Comparison of ENCODE assay signal across 16 cellular contexts in the genomic region with DNA sequence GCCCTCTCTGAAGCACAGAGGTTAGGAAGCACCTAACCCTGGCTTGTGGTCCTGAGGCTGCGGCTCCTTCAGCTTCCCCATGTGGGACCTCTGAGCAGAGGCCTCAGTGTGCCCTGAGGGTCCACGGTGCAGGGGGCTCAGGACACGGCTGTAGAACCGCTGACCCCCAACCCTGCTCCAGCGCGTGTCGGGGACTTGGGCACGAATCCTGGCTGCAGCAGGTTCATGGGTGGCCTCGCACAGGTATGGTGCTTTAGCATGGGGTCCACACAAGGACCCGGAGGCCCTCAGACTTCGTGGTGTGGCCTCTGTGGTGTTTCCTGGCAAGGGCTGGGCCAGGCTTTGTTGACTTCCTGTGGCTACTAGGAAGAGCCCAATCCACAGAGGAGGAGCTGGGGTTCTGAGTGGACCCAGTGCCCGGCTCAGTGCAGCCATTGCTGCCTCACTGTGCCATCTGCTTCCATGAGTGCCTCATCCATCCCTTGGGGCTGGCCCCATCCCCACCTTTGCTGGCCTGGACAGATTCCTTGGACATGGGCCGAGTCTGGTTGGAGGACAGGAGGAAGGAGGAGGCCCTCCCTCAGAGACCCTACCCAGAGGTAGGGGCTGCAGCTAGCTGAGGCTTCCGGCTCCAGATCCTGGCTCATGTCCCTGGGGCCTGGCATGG. TPM values are rescaled to one million over a fixed set of nuclear protein-coding genes. Genes with fewer than 3 reads are reported as not detected.
DNase-seq lines count a peak whose midpoint lies in the region; ATAC-seq, FAIRE-seq and TF ChIP-seq lines count a peak whose summit lies in the region.
"Had no signal": no experiment of that assay in that cellular context is flagged by ENCODE, and none has a peak within 500 bp of the region (broad histone marks: within the 10 kb centered on the region; RNA-seq: fewer than 3 reads in every experiment).

No MANE protein-coding gene starts in this region.

- H3K4me1 ChIP-seq in PC-3 (ENCODE audit: insufficient read depth, low read length) (0 out of 2 replicates have a peak, but pooled peaks cover 3% of the 10 kb centered on the region), body of pancreas (peaks cover 18% of the 10 kb centered on the region), HepG2 (ENCODE audit: insufficient read depth, low read length) (no peaks in the 10 kb centered on the region; the same call in 1 of the 2 replicates)

- peaks cover 99% of the 10 kb centered on the region for H3K36me3 Mint-ChIP-seq in stimulated activated effector memory CD8-positive, alpha-beta T cell treated with anti-CD3 and anti-CD28 coated beads, Interleukin-12 subunit alpha, Interleukin-12 subunit beta, amount 100 ng/mL, for 72 hours

- TF ChIP-seq CTCF in PC-3 (conservative IDR thresholded peaks at IDR 0.05; ENCODE audit: low read depth, low read length) = no peak
- TF ChIP-seq CTCF in body of pancreas (IDR thresholded peaks at IDR 0.05) = no peak
- TF ChIP-seq CTCF in HepG2 (CRISPR knock-in tag; IDR thresholded peaks at IDR 0.05) = no peak

- H3K36me3 ChIP-seq in PC-3 (ENCODE audit: low read depth, low read length) = no peaks in the 10 kb centered on the region
- peaks cover 0 to 3% of the 10 kb centered on the region in 2 donors for H3K36me3 ChIP-seq in body of pancreas (replicated peaks in 1 of 2; ENCODE audit: insufficient read depth in 1 of 2, low read depth in 2 of 2)
- peaks cover 11 to 13% of the 10 kb centered on the region in 2 experiments; a peak in 4 of 5 replicates for H3K36me3 ChIP-seq in HepG2 (replicated peaks in 1 of 2; ENCODE audit: control insufficient read depth in 1 of 2, insufficient read depth in 2 of 2, low read length in 2 of 2)

- no peaks in the 10 kb centered on the region for H3F3A ChIP-seq in PC-3 (ENCODE audit: low read length, unreplicated experiment)

- H3K4me3 ChIP-seq in PC-3 (ENCODE audit: low read length) (no peak overlapping the region), body of pancreas (no peak overlapping the region), HepG2 (replicated peaks in 1 of 3; ENCODE audit: insufficient read depth in 1 of 3, low read depth in 2 of 3, low read length in 3 of 3) (no peak overlapping the region)
- H3K4me3 ChIP-seq: lung had no signal

- H3K4me3 Mint-ChIP-seq in stimulated activated effector memory CD8-positive, alpha-beta T cell treated with anti-CD3 and anti-CD28 coated beads, Interleukin-12 subunit alpha, Interleukin-12 subunit beta, amount 100 ng/mL, for 72 hours = no peak overlapping the region
- H3K4me3 Mint-ChIP-seq: activated CD4-positive, alpha-beta memory T cell treated with anti-CD3 and anti-CD28 coated beads, Interleukin-2, amount 10 ng/mL, durations not matched to agents 7 days and 5 days; activated T-helper 1 cell treated with anti-CD3 and anti-CD28 coated beads, Interleukin-12 subunit alpha, Interleukin-12 subunit beta, Interleukin-2, Interleukin-4 antibody, amounts not matched to agents 30 ng/mL and 10 ng/mL and 1 ng/mL, durations not matched to agents 14 hours and 24 hours and 36 hours had no signal

- H3K9me3 Mint-ChIP-seq in stimulated activated effector memory CD8-positive, alpha-beta T cell treated with anti-CD3 and anti-CD28 coated beads, Interleukin-12 subunit alpha, Interleukin-12 subunit beta, amount 100 ng/mL, for 72 hours = no peaks in the 10 kb centered on the region
- H3K9me3 Mint-ChIP-seq: activated CD4-positive, alpha-beta memory T cell treated with anti-CD3 and anti-CD28 coated beads, Interleukin-2, amount 10 ng/mL, durations not matched to agents 7 days and 5 days; activated T-helper 1 cell treated with anti-CD3 and anti-CD28 coated beads, Interleukin-12 subunit alpha, Interleukin-12 subunit beta, Interleukin-2, Interleukin-4 antibody, amounts not matched to agents 30 ng/mL and 10 ng/mL and 1 ng/mL, durations not matched to agents 14 hours and 24 hours and 36 hours had no signal

- no peak overlapping the region for H3K27ac ChIP-seq in PC-3 (ENCODE audit: low read length)
- H3K27ac ChIP-seq in body of pancreas = peak overlapping the region; percentile 62 to 83 (median 80)
- H3K27ac ChIP-seq in HepG2 (ENCODE audit: extremely low read length, insufficient read depth, low read length) = peak overlapping the region; percentile 27

- H3K4me2 ChIP-seq in PC-3 (ENCODE audit: low read length) (no peak overlapping the region), HepG2 (ENCODE audit: low read depth, low read length) (no peak overlapping the region)

- intact Hi-C loops in PC-3 (cut with micrococcal nuclease) = no loop called here
- intact Hi-C loops in body of pancreas (cut with DNase I) = no loop called here
- intact Hi-C loops in HepG2 (cut with micrococcal nuclease; ENCODE audit: unreplicated experiment) = no loop called here

- no peak overlapping the region for H3K9ac ChIP-seq in PC-3 (ENCODE audit: low read length)
- H3K9ac ChIP-seq in HepG2 (ENCODE audit: insufficient read depth, low read depth, low read length) = no peak overlapping the region

- H3K27me3 ChIP-seq in PC-3 (ENCODE audit: low read length) (no peaks in the 10 kb centered on the region), body of pancreas (no peaks in the 10 kb centered on the region), HepG2 (ENCODE audit: control insufficient read depth in 1 of 2, insufficient read depth in 2 of 2, low read length in 2 of 2) (no peaks in the 10 kb centered on the region; a peak in 1 of 5 replicates)

- no peaks in the 10 kb centered on the region for H3K4me1 Mint-ChIP-seq in stimulated activated effector memory CD8-positive, alpha-beta T cell treated with anti-CD3 and anti-CD28 coated beads, Interleukin-12 subunit alpha, Interleukin-12 subunit beta, amount 100 ng/mL, for 72 hours
- H3K4me1 Mint-ChIP-seq: activated CD4-positive, alpha-beta memory T cell treated with anti-CD3 and anti-CD28 coated beads, Interleukin-2, amount 10 ng/mL, durations not matched to agents 7 days and 5 days had no signal

- POLR2A ChIA-PET in PC-3 (lab: Charles Lee; ENCODE audit: unreplicated experiment) = no interaction called here
- POLR2A ChIA-PET in HepG2 (lab: Yijun Ruan, JAX) = interaction anchor here (2.8 kb wide), 1 partner anchor 10 kb away, joined by 11 read pairs; no protein-coding TSS in a partner anchor

- TF ChIP-seq RAD21 in HepG2 (CRISPR knock-in tag; IDR thresholded peaks at IDR 0.05) = no peak

- ATAC-seq in PC-3 (peak; percentile 13), body of pancreas (peak; percentile 37), HepG2 (peak; percentile 11), HG03571 (IDR thresholded peaks at IDR 0.05; ENCODE audit: unreplicated experiment) (no peak), GM19397 (IDR thresholded peaks at IDR 0.05; ENCODE audit: unreplicated experiment) (no peak)
- ATAC-seq in stimulated activated effector memory CD8-positive, alpha-beta T cell treated with anti-CD3 and anti-CD28 coated beads, Interleukin-12 subunit alpha, Interleukin-12 subunit beta, amount 100 ng/mL, for 72 hours = peak; percentile 26

- CTCF ChIA-PET in PC-3 (lab: Charles Lee) = no interaction called here
- CTCF ChIA-PET in HepG2 (lab: Yijun Ruan, JAX; ENCODE audit: low intra/inter-chr PET ratio, low total read pairs) = no interaction called here

- in situ Hi-C loops in HepG2 (cut with HindIII; ENCODE audit: extremely low pct_ligation_motif_present, low pct_unique_long_range_greater_than_20kb) = no loop called here
- in situ Hi-C loops in G401 (cut with HindIII; ENCODE audit: low sequenced_read_pairs) = no loop called here

- BruUV-seq in PC-3 (replicated peaks; lab: Mats Ljungman, UMichigan) = no TSS peak
- no TSS peak for BruUV-seq in HepG2 (replicated peaks; lab: Mats Ljungman, UMichigan)

- H4K20me1 ChIP-seq in PC-3 (ENCODE audit: low read length) = no peaks in the 10 kb centered on the region
- H4K20me1 ChIP-seq in HepG2 (ENCODE audit: insufficient read depth, low read length) = peaks cover 8% of the 10 kb centered on the region; the same call in 1 of the 2 replicates

- FAIRE-seq in HepG2 (lab: Jason Lieb, UNC) = no peak
- FAIRE-seq: HTR-8/SVneo had no signal

- peaks cover 7% of the 10 kb centered on the region; the same call in 1 of the 2 replicates for H3K79me2 ChIP-seq in PC-3 (ENCODE audit: low read length)
- H3K79me2 ChIP-seq in HepG2 (ENCODE audit: insufficient read depth, low read length) = no peaks in the 10 kb centered on the region

- no peaks in the 10 kb centered on the region for H3K9me2 ChIP-seq in PC-3 (replicated peaks; ENCODE audit: low read length)

- no peak for DNase-seq in PC-3
- no peak for DNase-seq in body of pancreas
- DNase-seq in HepG2 (ENCODE audit: low spot score) = no peak
- DNase-seq in stimulated activated effector memory CD8-positive, alpha-beta T cell treated with anti-CD3 and anti-CD28 coated beads, Interleukin-12 subunit alpha, Interleukin-12 subunit beta, amount 100 ng/mL, for 72 hours (ENCODE audit: low spot score in 2 of 2) = no peak
- DNase-seq in medulla oblongata (ENCODE audit: extremely low spot score) = no peak
- no peak for DNase-seq in G401 (ENCODE audit: low spot score)
- DNase-seq: activated CD4-positive, alpha-beta memory T cell treated with anti-CD3 and anti-CD28 coated beads, Interleukin-2, amount 10 ng/mL, durations not matched to agents 7 days and 5 days; DMS53; NCI-H2081 treated with DMSO at 0.1 percent for 48 hours; stimulated activated CD4-positive, alpha-beta T cell treated with anti-CD3 and anti-CD28 coated beads, Interleukin-12 subunit alpha, Interleukin-12 subunit beta, amount 100 ng/mL, for 4 hours; T1000 had no signal

- H3K9me3 ChIP-seq in PC-3 (ENCODE audit: low read length) = no peaks in the 10 kb centered on the region
- H3K9me3 ChIP-seq in body of pancreas = no peaks in the 10 kb centered on the region
- H3K9me3 ChIP-seq in HepG2 (ENCODE audit: low read length) = no peaks in the 10 kb centered on the region

- TF ChIP-seq POLR2A in body of pancreas (IDR thresholded peaks at IDR 0.05) = no peak
- 0 out of 4 replicates have a peak, but pooled peaks of 1 of the 2 experiments have one; percentile 6 for TF ChIP-seq POLR2A in HepG2 (IDR thresholded peaks at IDR 0.05; ENCODE audit: insufficient read depth in 1 of 2, low read depth in 2 of 2, low read length in 2 of 2)

- 76% methylated on average over 14 of the region's 14 CpGs; no CpG with 5 or more reads in 1 of the 2 donors for whole genome bisulfite sequencing in body of pancreas, 2 donors
- 87% methylated on average over 10 of the region's 14 CpGs for WGBS in HepG2 (ENCODE audit: low lambda C conversion rate)

- H2AFZ ChIP-seq in PC-3 (ENCODE audit: low read length) (no peak overlapping the region), HepG2 (ENCODE audit: low read length) (no peak overlapping the region)

- H3K27ac Mint-ChIP-seq in stimulated activated effector memory CD8-positive, alpha-beta T cell treated with anti-CD3 and anti-CD28 coated beads, Interleukin-12 subunit alpha, Interleukin-12 subunit beta, amount 100 ng/mL, for 72 hours = peak overlapping the region; percentile 82
- H3K27ac Mint-ChIP-seq: activated CD4-positive, alpha-beta memory T cell treated with anti-CD3 and anti-CD28 coated beads, Interleukin-2, amount 10 ng/mL, durations not matched to agents 7 days and 5 days; activated T-helper 1 cell treated with anti-CD3 and anti-CD28 coated beads, Interleukin-12 subunit alpha, Interleukin-12 subunit beta, Interleukin-2, Interleukin-4 antibody, amounts not matched to agents 30 ng/mL and 10 ng/mL and 1 ng/mL, durations not matched to agents 14 hours and 24 hours and 36 hours had no signal

- TF ChIP-seq EP300 in HepG2 (IDR thresholded peaks at IDR 0.05; ENCODE audit: low read depth in 2 of 2, low read length in 2 of 2) = no peak
- no peak for TF ChIP-seq EP300 in HepG2 (CRISPR knock-in tag; IDR thresholded peaks at IDR 0.05; ENCODE audit: borderline replicate concordance)

RNA-seq across cellular contexts. Expression of gene ZBTB7A, which starts 24.5 kb away (rescaled TPM):
- 16.7 and 40.2 TPM in 2 replicates for total RNA-seq in PC-3 (2014; rRNA removed)
- total RNA-seq in body of pancreas = 10 to 100 TPM; 30.9 to 31.3 TPM
- total RNA-seq in HepG2 (2016; rRNA removed; fragmentation: Illumina TruSeq; extraction: Trizol) = 3.5 and 3.6 TPM in 2 replicates
- total RNA-seq in HepG2 (2016; cell fraction: cytosol; rRNA removed; fragmentation: Illumina TruSeq; extraction: Trizol; ENCODE audit: low read depth) = 1.8 TPM in 2 replicates
- 2.7 and 3.2 TPM in 2 replicates for total RNA-seq in HepG2 (2016; cell fraction: insoluble cytoplasmic fraction; rRNA removed; fragmentation: Illumina TruSeq; extraction: Trizol)
- 3.7 and 4.3 TPM in 2 replicates for total RNA-seq in HepG2 (2016; cell fraction: membrane; rRNA removed; fragmentation: Illumina TruSeq; extraction: Trizol)
- 3.0 and 3.1 TPM in 2 replicates for total RNA-seq in HepG2 (2016; cell fraction: nucleus; rRNA removed; fragmentation: Illumina TruSeq; extraction: Trizol)
- 4.0 and 5.5 TPM in 2 replicates for polyA plus RNA-seq in HepG2 (2011; rRNA removed)
- polyA plus RNA-seq in HepG2 (2011; cell fraction: cytosol; rRNA removed) = 2.9 and 4.8 TPM in 2 replicates
- polyA plus RNA-seq in HepG2 (2011; cell fraction: nucleus; rRNA removed) = 23.5 and 34.3 TPM in 2 replicates
- polyA plus RNA-seq in HepG2 (2012) = 4.7 and 6.0 TPM in 2 replicates
- 0.96 and 1.2 TPM in 2 replicates for polyA plus RNA-seq in HepG2 (2016; cell fraction: cytosol; fragmentation: Illumina TruSeq; extraction: Trizol; ENCODE audit: low read depth)
- 4.5 and 4.8 TPM in 2 replicates for polyA plus RNA-seq in HepG2 (2016; cell fraction: insoluble cytoplasmic fraction; fragmentation: Illumina TruSeq; extraction: Trizol; ENCODE audit: low read depth)
- polyA plus RNA-seq in HepG2 (2016; cell fraction: membrane; fragmentation: Illumina TruSeq; extraction: Trizol; ENCODE audit: low read depth) = 2.7 and 3.0 TPM in 2 replicates
- 9.7 and 9.9 TPM in 2 replicates for polyA plus RNA-seq in HepG2 (2016; cell fraction: nucleus; fragmentation: Illumina TruSeq; extraction: Trizol; ENCODE audit: insufficient read depth, low read depth)
- 4.3 and 12.1 TPM in 2 replicates for polyA minus RNA-seq in HepG2 (2011; rRNA and poly(A)+ RNA removed; ENCODE audit: low replicate concordance)
- 9.4 and 10.5 TPM in 2 replicates for polyA minus RNA-seq in HepG2 (2011; cell fraction: cytosol; rRNA and poly(A)+ RNA removed)
- polyA minus RNA-seq in HepG2 (2011; cell fraction: nucleus; rRNA and poly(A)+ RNA removed) = 5.0 and 5.4 TPM in 2 replicates
- total RNA-seq in G401 (2014; rRNA removed; shearing (Covaris generic)) = 12.8 and 13.3 TPM in 2 replicates

RNA-seq across cellular contexts. Expression of gene PIAS4, which starts 34.7 kb away (rescaled TPM):
- 21.0 and 26.5 TPM in 2 replicates for total RNA-seq in PC-3 (2014; rRNA removed)
- 10 to 100 TPM; 12.7 to 17.1 TPM for total RNA-seq in body of pancreas
- total RNA-seq in HepG2 (2016; rRNA removed; fragmentation: Illumina TruSeq; extraction: Trizol) = 20.1 and 22.4 TPM in 2 replicates
- 4.3 and 5.1 TPM in 2 replicates for total RNA-seq in HepG2 (2016; cell fraction: cytosol; rRNA removed; fragmentation: Illumina TruSeq; extraction: Trizol; ENCODE audit: low read depth)
- total RNA-seq in HepG2 (2016; cell fraction: insoluble cytoplasmic fraction; rRNA removed; fragmentation: Illumina TruSeq; extraction: Trizol) = 16.7 and 23.3 TPM in 2 replicates
- 9.8 and 11.2 TPM in 2 replicates for total RNA-seq in HepG2 (2016; cell fraction: membrane; rRNA removed; fragmentation: Illumina TruSeq; extraction: Trizol)
- 9.7 and 15.2 TPM in 2 replicates for total RNA-seq in HepG2 (2016; cell fraction: nucleus; rRNA removed; fragmentation: Illumina TruSeq; extraction: Trizol)
- 8.7 and 9.0 TPM in 2 replicates for polyA plus RNA-seq in HepG2 (2011; rRNA removed)
- 11.2 and 43.1 TPM in 2 replicates for polyA plus RNA-seq in HepG2 (2011; cell fraction: cytosol; rRNA removed)
- 22.4 and 27.4 TPM in 2 replicates for polyA plus RNA-seq in HepG2 (2011; cell fraction: nucleus; rRNA removed)
- 19.1 and 20.7 TPM in 2 replicates for polyA plus RNA-seq in HepG2 (2012)
- polyA plus RNA-seq in HepG2 (2016; cell fraction: cytosol; fragmentation: Illumina TruSeq; extraction: Trizol; ENCODE audit: low read depth) = 3.3 and 3.5 TPM in 2 replicates
- polyA plus RNA-seq in HepG2 (2016; cell fraction: insoluble cytoplasmic fraction; fragmentation: Illumina TruSeq; extraction: Trizol; ENCODE audit: low read depth) = 18.2 and 33.3 TPM in 2 replicates
- polyA plus RNA-seq in HepG2 (2016; cell fraction: membrane; fragmentation: Illumina TruSeq; extraction: Trizol; ENCODE audit: low read depth) = 5.6 and 5.9 TPM in 2 replicates
- 36.3 and 39.1 TPM in 2 replicates for polyA plus RNA-seq in HepG2 (2016; cell fraction: nucleus; fragmentation: Illumina TruSeq; extraction: Trizol; ENCODE audit: insufficient read depth, low read depth)
- polyA minus RNA-seq in HepG2 (2011; rRNA and poly(A)+ RNA removed; ENCODE audit: low replicate concordance) = 12.2 and 13.9 TPM in 2 replicates
- polyA minus RNA-seq in HepG2 (2011; cell fraction: cytosol; rRNA and poly(A)+ RNA removed) = 5.1 and 7.7 TPM in 2 replicates
- 14.5 and 15.1 TPM in 2 replicates for polyA minus RNA-seq in HepG2 (2011; cell fraction: nucleus; rRNA and poly(A)+ RNA removed)
- total RNA-seq in G401 (2014; rRNA removed; shearing (Covaris generic)) = 24.7 and 45.7 TPM in 2 replicates

RNA-seq across cellular contexts. Expression of gene EEF2, which starts 56.9 kb away (rescaled TPM):
- total RNA-seq in PC-3 (2014; rRNA removed) (1,124 and 1,170 TPM in 2 replicates), body of pancreas (1,000 to 10,000 TPM; 1,656 to 1,704 TPM), HepG2 (2016; rRNA removed; fragmentation: Illumina TruSeq; extraction: Trizol) (1,722 and 1,777 TPM in 2 replicates)
- total RNA-seq in HepG2 (2016; cell fraction: cytosol; rRNA removed; fragmentation: Illumina TruSeq; extraction: Trizol; ENCODE audit: low read depth) = 663 and 837 TPM in 2 replicates
- total RNA-seq in HepG2 (2016; cell fraction: insoluble cytoplasmic fraction; rRNA removed; fragmentation: Illumina TruSeq; extraction: Trizol) = 1,312 and 1,845 TPM in 2 replicates
- 2,334 and 2,783 TPM in 2 replicates for total RNA-seq in HepG2 (2016; cell fraction: membrane; rRNA removed; fragmentation: Illumina TruSeq; extraction: Trizol)
- total RNA-seq in HepG2 (2016; cell fraction: nucleus; rRNA removed; fragmentation: Illumina TruSeq; extraction: Trizol) = 709 and 773 TPM in 2 replicates
- polyA plus RNA-seq in HepG2 (2011; rRNA removed) = 1,441 and 1,465 TPM in 2 replicates
- 1,619 and 2,301 TPM in 2 replicates for polyA plus RNA-seq in HepG2 (2011; cell fraction: cytosol; rRNA removed)
- polyA plus RNA-seq in HepG2 (2011; cell fraction: nucleus; rRNA removed) = 945 and 1,058 TPM in 2 replicates
- polyA plus RNA-seq in HepG2 (2012) = 2,825 and 3,817 TPM in 2 replicates
- 660 and 778 TPM in 2 replicates for polyA plus RNA-seq in HepG2 (2016; cell fraction: cytosol; fragmentation: Illumina TruSeq; extraction: Trizol; ENCODE audit: low read depth)
- polyA plus RNA-seq in HepG2 (2016; cell fraction: insoluble cytoplasmic fraction; fragmentation: Illumina TruSeq; extraction: Trizol; ENCODE audit: low read depth) = 1,198 and 1,548 TPM in 2 replicates
- polyA plus RNA-seq in HepG2 (2016; cell fraction: membrane; fragmentation: Illumina TruSeq; extraction: Trizol; ENCODE audit: low read depth) = 1,837 and 2,206 TPM in 2 replicates
- polyA plus RNA-seq in HepG2 (2016; cell fraction: nucleus; fragmentation: Illumina TruSeq; extraction: Trizol; ENCODE audit: insufficient read depth, low read depth) = 1,012 and 1,080 TPM in 2 replicates
- 1,462 and 3,209 TPM in 2 replicates for polyA minus RNA-seq in HepG2 (2011; rRNA and poly(A)+ RNA removed; ENCODE audit: low replicate concordance)
- polyA minus RNA-seq in HepG2 (2011; cell fraction: cytosol; rRNA and poly(A)+ RNA removed) = 1,805 and 1,823 TPM in 2 replicates
- polyA minus RNA-seq in HepG2 (2011; cell fraction: nucleus; rRNA and poly(A)+ RNA removed) = 434 and 615 TPM in 2 replicates
- total RNA-seq in G401 (2014; rRNA removed; shearing (Covaris generic)) = 2,932 and 3,263 TPM in 2 replicates

Comparison
In these comparisons a context has a peak if more than half of its experiments do, and no peak if none do; other contexts are left out.
1. ATAC-seq: peak in PC-3 (single experiment), body of pancreas (single experiment), HepG2 (single experiment) and stimulated activated effector memory CD8-positive, alpha-beta T cell treated with anti-CD3 and anti-CD28 coated beads, Interleukin-12 subunit alpha, Interleukin-12 subunit beta, amount 100 ng/mL, for 72 hours (single experiment); none in HG03571 (single experiment) and GM19397 (single experiment).